10 cellular contexts compared by ENCODE assay signal in the genomic region with DNA sequence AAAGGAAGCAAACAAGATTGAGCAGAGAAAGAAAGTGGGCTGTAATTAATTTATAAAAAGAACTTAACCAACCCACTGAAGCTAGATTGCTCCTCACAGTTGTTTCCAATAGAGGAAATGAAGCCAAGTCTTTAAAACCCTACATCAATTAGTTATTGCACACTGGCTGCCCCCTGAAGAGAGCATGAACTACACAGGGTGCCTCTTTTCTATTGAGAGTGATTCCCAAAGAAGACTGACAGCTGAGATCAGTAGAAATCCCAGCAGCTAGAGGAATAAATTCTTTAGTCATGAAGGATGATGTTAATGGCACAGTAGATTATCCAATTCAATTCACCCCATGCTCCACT. TPM values are rescaled to one million over a fixed set of nuclear protein-coding genes. Genes with fewer than 3 reads are reported as not detected.
DNase-seq lines count a peak whose midpoint lies in the region; ATAC-seq and TF ChIP-seq lines count a peak whose summit lies in the region.
"Had no signal": no experiment of that assay in that cellular context is flagged by ENCODE, and none has a peak within 500 bp of the region (broad histone marks: within the 10 kb centered on the region; RNA-seq: fewer than 3 reads in every experiment).

No MANE protein-coding gene starts in this region.

- ATAC-seq in activated CD4-positive, alpha-beta T cell treated with anti-CD3 and anti-CD28 coated beads for 36 hours = peak; percentile 23
- peak; percentile 42 for ATAC-seq in GM21737 (IDR thresholded peaks at IDR 0.05; ENCODE audit: unreplicated experiment)
- ATAC-seq in HG03565 (IDR thresholded peaks at IDR 0.05; ENCODE audit: unreplicated experiment) = peak; percentile 25

- intact Hi-C loops in activated CD4-positive, alpha-beta T cell treated with anti-CD3 and anti-CD28 coated beads for 36 hours (cut with DNase I, micrococcal nuclease) = no loop called here

- H3K9me3 ChIP-seq in neutrophil = no peaks in the 10 kb centered on the region

- H3K27ac Mint-ChIP-seq in activated CD4-positive, alpha-beta T cell treated with anti-CD3 and anti-CD28 coated beads for 36 hours = peak overlapping the region; percentile 68

- peaks cover 40 to 45% of the 10 kb centered on the region in 2 experiments for H3K4me1 ChIP-seq in neutrophil (ENCODE audit: control insufficient read depth in 1 of 2, insufficient read depth in 1 of 2, low read depth in 1 of 2, low read length in 1 of 2)

- H3K27me3 ChIP-seq in neutrophil = no peaks in the 10 kb centered on the region

- DNase-seq in activated CD4-positive, alpha-beta T cell treated with anti-CD3 and anti-CD28 coated beads for 36 hours = no peak
- DNase-seq in activated CD4-positive, alpha-beta T cell treated with anti-CD3 and anti-CD28 coated beads for 1 hour = no peak
- DNase-seq in Kasumi-1 (lab: John Stamatoyannopoulos, UW) = no peak
- DNase-seq in NCI-H1048 (lab: John Stamatoyannopoulos, UW) = no peak
- DNase-seq in NCI-H1436 treated with DMSO at 0.1 percent for 48 hours (lab: John Stamatoyannopoulos, UW) = no peak
- DNase-seq: cortex of kidney, hippocampal formation had no signal

- peak overlapping the region; percentile 30 to 33 for H3K4me3 ChIP-seq in neutrophil (ENCODE audit: low read depth in 1 of 2, low read length in 1 of 2)

- H3K36me3 Mint-ChIP-seq in activated CD4-positive, alpha-beta T cell treated with anti-CD3 and anti-CD28 coated beads for 36 hours (ENCODE audit: low read depth) = no peaks in the 10 kb centered on the region

- H3K36me3 ChIP-seq in neutrophil = no peaks in the 10 kb centered on the region

- H3K4me1 Mint-ChIP-seq in activated CD4-positive, alpha-beta T cell treated with anti-CD3 and anti-CD28 coated beads for 36 hours = peaks cover 30% of the 10 kb centered on the region

- POLR2A ChIA-PET in activated CD4-positive, alpha-beta T cell treated with anti-CD3 and anti-CD28 coated beads for 36 hours (lab: Charles Lee) = no interaction called here

- H3K4me3 Mint-ChIP-seq in activated CD4-positive, alpha-beta T cell treated with anti-CD3 and anti-CD28 coated beads for 36 hours = peak overlapping the region; percentile 27

- H3K9me3 Mint-ChIP-seq in activated CD4-positive, alpha-beta T cell treated with anti-CD3 and anti-CD28 coated beads for 36 hours (ENCODE audit: low read depth) = no peaks in the 10 kb centered on the region

- TF ChIP-seq CTCF in neutrophil (IDR thresholded peaks at IDR 0.05) = no peak

- peaks cover 2% of the 10 kb centered on the region for H3K27me3 Mint-ChIP-seq in activated CD4-positive, alpha-beta T cell treated with anti-CD3 and anti-CD28 coated beads for 36 hours

- H3K27ac ChIP-seq in neutrophil = peak overlapping the region; percentile 82

- CTCF ChIA-PET in activated CD4-positive, alpha-beta T cell treated with anti-CD3 and anti-CD28 coated beads for 36 hours (lab: Charles Lee) = no interaction called here

RNA-seq across cellular contexts. Expression of gene USP15, which starts 8.6 kb away (rescaled TPM):
- total RNA-seq in activated CD4-positive, alpha-beta T cell treated with anti-CD3 and anti-CD28 coated beads for 36 hours = 10 to 100 TPM; 87.2 to 98.0 TPM
